In genomic region chr1:88684482-88685238, GRCh38 we compare ENCODE assay signal across 1 cellular context.
TF ChIP-seq lines count a peak whose summit lies in the region.

No MANE protein-coding gene starts in this region.

TF ChIP-seq in HepG2, 621 proteins besides CTCF, POLR2A, EP300 and RAD21 (continued from another document and continues in another):
- no peak for TF ChIP-seq HNF1B (CRISPR knock-in tag; IDR thresholded peaks at IDR 0.05)
- TF ChIP-seq ZNF7 (CRISPR knock-in tag; IDR thresholded peaks at IDR 0.05) = no peak
- no peak for TF ChIP-seq SRSF4 (IDR thresholded peaks at IDR 0.05; ENCODE audit: low read depth, low read length, poor library complexity, severe bottlenecking)
- no peak for TF ChIP-seq AKNA (CRISPR knock-in tag; IDR thresholded peaks at IDR 0.05; ENCODE audit: borderline replicate concordance)
- 0 out of 2 replicates have a peak, but pooled peaks have one; percentile 22 for TF ChIP-seq ZMYM4 (CRISPR knock-in tag; IDR thresholded peaks at IDR 0.05)
- no peak for TF ChIP-seq ETV5 (CRISPR knock-in tag; IDR thresholded peaks at IDR 0.05; ENCODE audit: borderline replicate concordance)
- 0 out of 2 replicates have a peak, but pooled peaks have one; percentile 12 for TF ChIP-seq ZFP91 (CRISPR knock-in tag; IDR thresholded peaks at IDR 0.05; ENCODE audit: borderline replicate concordance)
- TF ChIP-seq SMC3 (IDR thresholded peaks at IDR 0.05; ENCODE audit: low read length) = no peak
- no peak for TF ChIP-seq HMG20A (CRISPR knock-in tag; IDR thresholded peaks at IDR 0.05; ENCODE audit: borderline replicate concordance)
- no peak for TF ChIP-seq ZBTB49 (CRISPR knock-in tag; IDR thresholded peaks at IDR 0.05; ENCODE audit: borderline replicate concordance)
- peak; percentile 77; the same call in 1 of the 2 replicates for TF ChIP-seq SNAI1 (CRISPR knock-in tag; IDR thresholded peaks at IDR 0.05; ENCODE audit: borderline replicate concordance)
- no peak for TF ChIP-seq DPF2 (CRISPR knock-in tag; IDR thresholded peaks at IDR 0.05; ENCODE audit: borderline replicate concordance, low read depth)
- TF ChIP-seq ZNF740 (CRISPR knock-in tag; IDR thresholded peaks at IDR 0.05) = no peak
- TF ChIP-seq SPEN (CRISPR knock-in tag; IDR thresholded peaks at IDR 0.05; ENCODE audit: low read depth) = no peak
- TF ChIP-seq ZNF619 (CRISPR knock-in tag; IDR thresholded peaks at IDR 0.05) = peak; percentile 7; the same call in 1 of the 2 replicates
- peak; percentile 82; the same call in 1 of the 2 replicates for TF ChIP-seq ZNF383 (CRISPR knock-in tag; IDR thresholded peaks at IDR 0.05; ENCODE audit: borderline replicate concordance)
- TF ChIP-seq GLMP (CRISPR knock-in tag; IDR thresholded peaks at IDR 0.05; ENCODE audit: borderline replicate concordance) = no peak
- peak; percentile 74 for TF ChIP-seq PHF8 (CRISPR knock-in tag; IDR thresholded peaks at IDR 0.05)
- no peak for TF ChIP-seq MTA3 (CRISPR knock-in tag; IDR thresholded peaks at IDR 0.05)
- TF ChIP-seq ZNF850 (CRISPR knock-in tag; conservative IDR thresholded peaks at IDR 0.05) = 0 out of 2 replicates have a peak, but pooled peaks have one; percentile 57
- no peak for TF ChIP-seq ZNF574 (CRISPR knock-in tag; IDR thresholded peaks at IDR 0.05)
- peak; percentile 40; the same call in 1 of the 2 replicates for TF ChIP-seq ZNF589 (CRISPR knock-in tag; conservative IDR thresholded peaks at IDR 0.05)
- 0 out of 2 replicates have a peak, but pooled peaks have one; percentile 17 for TF ChIP-seq JUND (CRISPR knock-in tag; IDR thresholded peaks at IDR 0.05)
- no peak for TF ChIP-seq TSC22D2 (CRISPR knock-in tag; IDR thresholded peaks at IDR 0.05; ENCODE audit: borderline replicate concordance)
- TF ChIP-seq HHEX (CRISPR knock-in tag; IDR thresholded peaks at IDR 0.05) = no peak
- no peak for TF ChIP-seq ZBTB8A (CRISPR knock-in tag; IDR thresholded peaks at IDR 0.05; ENCODE audit: borderline replicate concordance, low read depth)
- 0 out of 2 replicates have a peak, but pooled peaks have one; percentile 12 for TF ChIP-seq ZNF605 (CRISPR knock-in tag; IDR thresholded peaks at IDR 0.05)
- TF ChIP-seq PLRG1 (conservative IDR thresholded peaks at IDR 0.05) = no peak
- TF ChIP-seq ZBTB46 (CRISPR knock-in tag; IDR thresholded peaks at IDR 0.05; ENCODE audit: borderline replicate concordance) = no peak
- 0 out of 2 replicates have a peak, but pooled peaks have one; percentile 0 for TF ChIP-seq ZNF770 (CRISPR knock-in tag; IDR thresholded peaks at IDR 0.05)
- TF ChIP-seq RBAK (CRISPR knock-in tag; IDR thresholded peaks at IDR 0.05) = no peak
- no peak for TF ChIP-seq HOMEZ (CRISPR knock-in tag; IDR thresholded peaks at IDR 0.05; ENCODE audit: low read depth)
- no peak for TF ChIP-seq CSRNP1 (CRISPR knock-in tag; IDR thresholded peaks at IDR 0.05)
